8 cellular contexts compared by ENCODE assay signal in the genomic region with DNA sequence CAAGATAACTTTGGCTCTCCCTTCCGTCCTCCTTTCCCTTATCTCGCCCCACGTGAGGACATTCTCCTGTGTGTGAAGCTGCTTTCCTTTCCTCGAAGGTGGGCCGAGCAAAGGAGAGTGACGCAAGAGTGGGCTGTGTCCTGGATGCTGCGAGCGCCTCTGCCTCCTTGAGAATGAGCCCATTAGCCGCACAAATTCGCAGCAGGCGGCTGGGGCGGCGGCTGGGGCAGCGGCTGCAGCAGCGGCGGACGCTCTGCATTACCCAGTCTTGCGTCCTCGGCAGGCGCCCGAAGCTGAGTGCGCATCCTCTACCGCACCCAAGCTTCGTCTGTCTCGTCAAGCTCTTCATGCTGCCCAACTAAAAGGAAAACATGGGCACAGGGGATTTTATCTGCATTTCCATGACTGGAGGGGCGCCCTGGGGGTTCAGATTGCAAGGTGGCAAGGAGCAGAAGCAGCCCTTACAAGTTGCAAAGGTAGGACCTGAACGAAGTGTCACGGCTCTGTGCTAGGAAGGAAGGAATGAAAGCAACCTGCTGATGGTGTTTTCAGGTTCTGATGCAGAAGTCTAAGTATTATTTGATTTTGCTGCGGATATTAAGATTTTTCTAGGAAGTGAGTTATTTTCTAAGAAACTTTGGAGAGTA. TPM values are rescaled to one million over a fixed set of nuclear protein-coding genes. Genes with fewer than 3 reads are reported as not detected.
DNase-seq lines count a peak whose midpoint lies in the region; ATAC-seq and TF ChIP-seq lines count a peak whose summit lies in the region.

A gene with protein sequence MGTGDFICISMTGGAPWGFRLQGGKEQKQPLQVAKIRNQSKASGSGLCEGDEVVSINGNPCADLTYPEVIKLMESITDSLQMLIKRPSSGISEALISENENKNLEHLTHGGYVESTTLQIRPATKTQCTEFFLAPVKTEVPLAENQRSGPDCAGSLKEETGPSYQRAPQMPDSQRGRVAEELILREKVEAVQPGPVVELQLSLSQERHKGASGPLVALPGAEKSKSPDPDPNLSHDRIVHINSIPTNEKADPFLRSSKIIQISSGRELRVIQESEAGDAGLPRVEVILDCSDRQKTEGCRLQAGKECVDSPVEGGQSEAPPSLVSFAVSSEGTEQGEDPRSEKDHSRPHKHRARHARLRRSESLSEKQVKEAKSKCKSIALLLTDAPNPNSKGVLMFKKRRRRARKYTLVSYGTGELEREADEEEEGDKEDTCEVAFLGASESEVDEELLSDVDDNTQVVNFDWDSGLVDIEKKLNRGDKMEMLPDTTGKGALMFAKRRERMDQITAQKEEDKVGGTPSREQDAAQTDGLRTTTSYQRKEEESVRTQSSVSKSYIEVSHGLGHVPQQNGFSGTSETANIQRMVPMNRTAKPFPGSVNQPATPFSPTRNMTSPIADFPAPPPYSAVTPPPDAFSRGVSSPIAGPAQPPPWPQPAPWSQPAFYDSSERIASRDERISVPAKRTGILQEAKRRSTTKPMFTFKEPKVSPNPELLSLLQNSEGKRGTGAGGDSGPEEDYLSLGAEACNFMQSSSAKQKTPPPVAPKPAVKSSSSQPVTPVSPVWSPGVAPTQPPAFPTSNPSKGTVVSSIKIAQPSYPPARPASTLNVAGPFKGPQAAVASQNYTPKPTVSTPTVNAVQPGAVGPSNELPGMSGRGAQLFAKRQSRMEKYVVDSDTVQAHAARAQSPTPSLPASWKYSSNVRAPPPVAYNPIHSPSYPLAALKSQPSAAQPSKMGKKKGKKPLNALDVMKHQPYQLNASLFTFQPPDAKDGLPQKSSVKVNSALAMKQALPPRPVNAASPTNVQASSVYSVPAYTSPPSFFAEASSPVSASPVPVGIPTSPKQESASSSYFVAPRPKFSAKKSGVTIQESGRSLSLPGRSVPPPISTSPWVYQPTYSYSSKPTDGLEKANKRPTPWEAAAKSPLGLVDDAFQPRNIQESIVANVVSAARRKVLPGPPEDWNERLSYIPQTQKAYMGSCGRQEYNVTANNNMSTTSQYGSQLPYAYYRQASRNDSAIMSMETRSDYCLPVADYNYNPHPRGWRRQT (plus strand): TSS at position 189 of the 647 bp plus-strand sequence. CDS start 183 bp downstream, at position 372.

- H3K36me3 ChIP-seq in lower lobe of right lung, result no peaks in the 10 kb centered on the region

- no peaks in the 10 kb centered on the region for H3K9me3 ChIP-seq in lower lobe of right lung

- peak within 1 kb of the TSS; percentile 45 for H3K4me3 ChIP-seq in lower lobe of right lung

- no peak within 1 kb of the TSS for H3K27ac Mint-ChIP-seq in effector memory CD8-positive, alpha-beta T cell

- no peak for TF ChIP-seq CTCF in lower lobe of right lung (IDR thresholded peaks at IDR 0.05)

- no peaks in the 10 kb centered on the region for H3K27me3 ChIP-seq in lower lobe of right lung (ENCODE audit: low read depth)

- intact Hi-C loops in lower lobe of right lung (cut with DNase I), result no loop called here

- H3K4me1 Mint-ChIP-seq in effector memory CD8-positive, alpha-beta T cell (ENCODE audit: low read depth in 2 of 2), result peaks cover 8% of the 10 kb centered on the region in 2 donors

- H3K36me3 Mint-ChIP-seq in effector memory CD8-positive, alpha-beta T cell (ENCODE audit: insufficient read depth), result peaks cover 3% of the 10 kb centered on the region

- H3K27ac ChIP-seq in lower lobe of right lung, result peak within 1 kb of the TSS; percentile 12

- DNase-seq in NCI-H1930 (lab: John Stamatoyannopoulos, UW) (peak; percentile 29 to 43), lower lobe of right lung (peak; percentile 68)
- peak; percentile 47 for DNase-seq in activated CD4-positive, alpha-beta T cell treated with anti-CD3 and anti-CD28 coated beads for 48 hours
- peak in 1 of 3 experiments; percentile 10 for DNase-seq in effector memory CD8-positive, alpha-beta T cell
- peak; percentile 26 to 27 for DNase-seq in stimulated activated CD8-positive, alpha-beta memory T cell treated with anti-CD3 and anti-CD28 coated beads, Interleukin-15, amount 100 ng/mL, for 48 hours (ENCODE audit: low read depth in 2 of 2)

- H3K9me3 Mint-ChIP-seq in effector memory CD8-positive, alpha-beta T cell, result no peaks in the 10 kb centered on the region

- peaks cover 19% of the 10 kb centered on the region for H3K4me1 ChIP-seq in lower lobe of right lung

- H3K27me3 Mint-ChIP-seq in effector memory CD8-positive, alpha-beta T cell, result peaks cover 49 to 51% of the 10 kb centered on the region in 2 donors

- H3K4me3 Mint-ChIP-seq in effector memory CD8-positive, alpha-beta T cell, result peak within 1 kb of the TSS; percentile 61 to 83

- ATAC-seq in GM18502 (IDR thresholded peaks at IDR 0.05; ENCODE audit: poor library complexity, unreplicated experiment) (peak; percentile 80), HG02852 (IDR thresholded peaks at IDR 0.05; ENCODE audit: unreplicated experiment) (peak; percentile 79), lower lobe of right lung (peak; percentile 89 to 91), GM18870 (IDR thresholded peaks at IDR 0.05; ENCODE audit: unreplicated experiment) (no peak)
- peak; percentile 73 for ATAC-seq in effector memory CD8-positive, alpha-beta T cell (replicated peaks)

RNA-seq across cellular contexts. Expression of the gene that starts here (rescaled TPM):
- 26.2 TPM for total RNA-seq in lower lobe of right lung
